ENCODE assay signal across 1 cellular context in the genomic region with DNA sequence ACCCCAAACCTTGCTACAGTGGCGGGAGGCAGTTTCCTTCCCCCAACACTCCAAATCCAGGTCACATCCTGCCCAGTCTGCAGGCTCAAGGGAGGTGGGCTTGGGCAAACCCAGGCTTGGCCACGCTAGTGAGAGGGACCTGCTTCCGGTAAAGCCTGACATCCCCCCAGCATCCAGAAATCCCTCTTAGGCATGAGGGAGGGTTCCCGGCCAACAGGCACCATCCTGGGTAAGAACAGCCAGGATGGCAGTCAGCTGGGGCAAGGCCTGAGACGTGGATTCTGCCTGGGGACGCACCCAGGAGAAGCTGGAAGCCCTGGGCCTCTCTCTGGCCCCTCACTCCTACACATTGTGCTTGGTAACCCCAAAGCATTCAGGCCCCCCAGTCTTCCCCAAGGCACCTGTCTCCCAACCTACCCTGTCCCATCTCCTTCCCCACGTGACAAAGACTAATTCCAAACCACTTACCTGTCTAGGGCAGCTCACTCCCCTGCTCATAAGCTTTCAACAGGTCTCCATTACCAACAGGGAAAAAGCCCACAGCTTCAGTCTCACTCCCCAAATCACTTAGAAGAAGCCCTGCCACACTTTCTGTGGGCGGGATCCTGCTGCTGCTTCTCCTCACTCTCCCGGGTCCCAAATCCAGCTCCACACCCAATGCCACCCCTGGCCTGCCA.
TF ChIP-seq lines count a peak whose summit lies in the region.

No MANE protein-coding gene starts in this region.

TF ChIP-seq in GM23338, 12 proteins besides CTCF, POLR2A, EP300 and RAD21 (continued from another document):
- TF ChIP-seq, protein P1, sequence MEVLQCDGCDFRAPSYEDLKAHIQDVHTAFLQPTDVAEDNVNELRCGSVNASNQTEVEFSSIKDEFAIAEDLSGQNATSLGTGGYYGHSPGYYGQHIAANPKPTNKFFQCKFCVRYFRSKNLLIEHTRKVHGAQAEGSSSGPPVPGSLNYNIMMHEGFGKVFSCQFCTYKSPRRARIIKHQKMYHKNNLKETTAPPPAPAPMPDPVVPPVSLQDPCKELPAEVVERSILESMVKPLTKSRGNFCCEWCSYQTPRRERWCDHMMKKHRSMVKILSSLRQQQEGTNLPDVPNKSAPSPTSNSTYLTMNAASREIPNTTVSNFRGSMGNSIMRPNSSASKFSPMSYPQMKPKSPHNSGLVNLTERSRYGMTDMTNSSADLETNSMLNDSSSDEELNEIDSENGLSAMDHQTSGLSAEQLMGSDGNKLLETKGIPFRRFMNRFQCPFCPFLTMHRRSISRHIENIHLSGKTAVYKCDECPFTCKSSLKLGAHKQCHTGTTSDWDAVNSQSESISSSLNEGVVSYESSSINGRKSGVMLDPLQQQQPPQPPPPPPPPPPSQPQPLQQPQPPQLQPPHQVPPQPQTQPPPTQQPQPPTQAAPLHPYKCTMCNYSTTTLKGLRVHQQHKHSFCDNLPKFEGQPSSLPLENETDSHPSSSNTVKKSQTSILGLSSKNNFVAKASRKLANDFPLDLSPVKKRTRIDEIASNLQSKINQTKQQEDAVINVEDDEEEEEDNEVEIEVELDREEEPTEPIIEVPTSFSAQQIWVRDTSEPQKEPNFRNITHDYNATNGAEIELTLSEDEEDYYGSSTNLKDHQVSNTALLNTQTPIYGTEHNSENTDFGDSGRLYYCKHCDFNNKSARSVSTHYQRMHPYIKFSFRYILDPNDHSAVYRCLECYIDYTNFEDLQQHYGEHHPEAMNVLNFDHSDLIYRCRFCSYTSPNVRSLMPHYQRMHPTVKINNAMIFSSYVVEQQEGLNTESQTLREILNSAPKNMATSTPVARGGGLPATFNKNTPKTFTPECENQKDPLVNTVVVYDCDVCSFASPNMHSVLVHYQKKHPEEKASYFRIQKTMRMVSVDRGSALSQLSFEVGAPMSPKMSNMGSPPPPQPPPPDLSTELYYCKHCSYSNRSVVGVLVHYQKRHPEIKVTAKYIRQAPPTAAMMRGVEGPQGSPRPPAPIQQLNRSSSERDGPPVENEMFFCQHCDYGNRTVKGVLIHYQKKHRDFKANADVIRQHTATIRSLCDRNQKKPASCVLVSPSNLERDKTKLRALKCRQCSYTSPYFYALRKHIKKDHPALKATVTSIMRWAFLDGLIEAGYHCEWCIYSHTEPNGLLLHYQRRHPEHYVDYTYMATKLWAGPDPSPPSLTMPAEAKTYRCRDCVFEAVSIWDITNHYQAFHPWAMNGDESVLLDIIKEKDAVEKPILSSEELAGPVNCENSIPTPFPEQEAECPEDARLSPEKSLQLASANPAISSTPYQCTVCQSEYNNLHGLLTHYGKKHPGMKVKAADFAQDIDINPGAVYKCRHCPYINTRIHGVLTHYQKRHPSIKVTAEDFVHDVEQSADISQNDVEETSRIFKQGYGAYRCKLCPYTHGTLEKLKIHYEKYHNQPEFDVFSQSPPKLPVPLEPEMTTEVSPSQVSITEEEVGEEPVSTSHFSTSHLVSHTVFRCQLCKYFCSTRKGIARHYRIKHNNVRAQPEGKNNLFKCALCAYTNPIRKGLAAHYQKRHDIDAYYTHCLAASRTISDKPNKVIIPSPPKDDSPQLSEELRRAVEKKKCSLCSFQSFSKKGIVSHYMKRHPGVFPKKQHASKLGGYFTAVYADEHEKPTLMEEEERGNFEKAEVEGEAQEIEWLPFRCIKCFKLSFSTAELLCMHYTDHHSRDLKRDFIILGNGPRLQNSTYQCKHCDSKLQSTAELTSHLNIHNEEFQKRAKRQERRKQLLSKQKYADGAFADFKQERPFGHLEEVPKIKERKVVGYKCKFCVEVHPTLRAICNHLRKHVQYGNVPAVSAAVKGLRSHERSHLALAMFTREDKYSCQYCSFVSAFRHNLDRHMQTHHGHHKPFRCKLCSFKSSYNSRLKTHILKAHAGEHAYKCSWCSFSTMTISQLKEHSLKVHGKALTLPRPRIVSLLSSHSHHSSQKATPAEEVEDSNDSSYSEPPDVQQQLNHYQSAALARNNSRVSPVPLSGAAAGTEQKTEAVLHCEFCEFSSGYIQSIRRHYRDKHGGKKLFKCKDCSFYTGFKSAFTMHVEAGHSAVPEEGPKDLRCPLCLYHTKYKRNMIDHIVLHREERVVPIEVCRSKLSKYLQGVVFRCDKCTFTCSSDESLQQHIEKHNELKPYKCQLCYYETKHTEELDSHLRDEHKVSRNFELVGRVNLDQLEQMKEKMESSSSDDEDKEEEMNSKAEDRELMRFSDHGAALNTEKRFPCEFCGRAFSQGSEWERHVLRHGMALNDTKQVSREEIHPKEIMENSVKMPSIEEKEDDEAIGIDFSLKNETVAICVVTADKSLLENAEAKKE (CRISPR knock-in tag; IDR thresholded peaks at IDR 0.05), result no peak
- no peak for TF ChIP-seq POLR2AphosphoS5 (IDR thresholded peaks at IDR 0.05; ENCODE audit: low read depth)
